ENCODE assay signal across 23 cellular contexts in genomic region chr7:155326385-155326784, GRCh38. TPM values are rescaled to one million over a fixed set of nuclear protein-coding genes. Genes with fewer than 3 reads are reported as not detected.
A peak's percentile ranks its signal among the peaks of the same experiment; 100 is the strongest.
DNase-seq lines count a peak whose midpoint lies in the region; ATAC-seq, FAIRE-seq and TF ChIP-seq lines count a peak whose summit lies in the region.
"Had no signal": no experiment of that assay in that cellular context is flagged by ENCODE, and none has a peak within 500 bp of the region (broad histone marks: within the 10 kb centered on the region; RNA-seq: fewer than 3 reads in every experiment).

No MANE protein-coding gene starts in this region.

- POLR2A ChIA-PET in K562 (lab: Yijun Ruan, JAX): interaction anchor here (0.7 kb wide), 1 partner anchor 592 kb away, joined by 3 read pairs; no protein-coding TSS in a partner anchor

- BruUV-seq in K562 (replicated peaks; lab: Mats Ljungman, UMichigan): no TSS peak

- H3K4me1 Mint-ChIP-seq in endodermal cell: peaks cover 8% of the 10 kb centered on the region

- intact Hi-C loops in K562 (cut with micrococcal nuclease): no loop called here
- intact Hi-C loops in posterior cingulate gyrus (cut with DNase I): no loop called here

- TF ChIP-seq RAD21 in K562 (CRISPR knock-in tag; conservative IDR thresholded peaks at IDR 0.05 in 1 of 2, IDR thresholded peaks at IDR 0.05 in 1 of 2): no peak

- H3K36me3 Mint-ChIP-seq in endodermal cell (ENCODE audit: low read depth): no peaks in the 10 kb centered on the region
- H3K36me3 Mint-ChIP-seq: CD8-positive, alpha-beta T cell had no signal

- no peak overlapping the region for H2AFZ ChIP-seq in K562 (ENCODE audit: low read depth, low read length)

- peaks cover 14% of the 10 kb centered on the region for H3K27me3 Mint-ChIP-seq in endodermal cell (ENCODE audit: insufficient read depth)

- H3K9me3 ChIP-seq in K562 (replicated peaks; ENCODE audit: control insufficient read depth, insufficient read depth, low read depth, low read length) (peaks cover 14% of the 10 kb centered on the region), endodermal cell (ENCODE audit: control insufficient read depth, low read length) (no peaks in the 10 kb centered on the region), gastroesophageal sphincter (no peaks in the 10 kb centered on the region)
- H3K9me3 ChIP-seq: A549, Caco-2 had no signal

- TF ChIP-seq EP300 in K562 (IDR thresholded peaks at IDR 0.05; ENCODE audit: low read length): no peak
- no peak for TF ChIP-seq EP300 in gastroesophageal sphincter (IDR thresholded peaks at IDR 0.05)

- no peak overlapping the region for H3K4me3 ChIP-seq in K562
- H3K4me3 ChIP-seq in endodermal cell (ENCODE audit: low read length): no peak overlapping the region
- no peak overlapping the region for H3K4me3 ChIP-seq in gastroesophageal sphincter
- H3K4me3 ChIP-seq: A549; BLaER1 treated with 17β-estradiol and CSF1 and Interleukin-3, amounts not matched to agents 10 nM and 100 nM had no signal

- DNase-seq in K562 (ENCODE audit: extremely low read depth in 1 of 4, low spot score in 3 of 4): no peak
- peak; percentile 34 for DNase-seq in endodermal cell
- DNase-seq in mesenteric fat pad (ENCODE audit: low spot score): peak; percentile 72
- peak; percentile 1 for DNase-seq in stimulated activated CD8-positive, alpha-beta memory T cell treated with anti-CD3 and anti-CD28 coated beads, Interleukin-4, amount 100 ng/mL, for 48 hours
- DNase-seq in erythroblast (lab: John Stamatoyannopoulos, UW): no peak
- no peak for DNase-seq in posterior cingulate gyrus
- DNase-seq: AML-193; Caco-2; Calu3; CD4-positive, alpha-beta T cell; CD8-positive, alpha-beta T cell; DMS79 treated with DMSO at 0.1 percent for 48 hours; GF-D8 had no signal

- 2% methylated on average over 9 of the region's 9 CpGs for WGBS in K562 (ENCODE audit: insufficient coverage, low coverage, missing lambda C conversion rate)
- 80 to 82% methylated on average over 6 to 9 of the region's 9 CpGs for WGBS in endodermal cell (ENCODE audit: insufficient coverage in 1 of 2, insufficient read length in 1 of 2), 2 experiments
- 11 to 60% methylated on average over 1 to 3 of the region's 9 CpGs for WGBS in gastroesophageal sphincter (ENCODE audit: low coverage in 1 of 2), 2 donors

- no peaks in the 10 kb centered on the region for H3K36me3 ChIP-seq in K562 (ENCODE audit: control insufficient read depth, insufficient read depth, low read length)
- no peaks in the 10 kb centered on the region for H3K36me3 ChIP-seq in endodermal cell (ENCODE audit: control insufficient read depth, insufficient read depth, low read length)
- H3K36me3 ChIP-seq in gastroesophageal sphincter: no peaks in the 10 kb centered on the region
- H3K36me3 ChIP-seq: BLaER1 treated with 17β-estradiol and CSF1 and Interleukin-3, amounts not matched to agents 10 nM and 100 nM had no signal

- in situ Hi-C loops in K562 (cut with MboI): no loop called here

- H3K4me3 Mint-ChIP-seq in endodermal cell: no peak overlapping the region
- H3K4me3 Mint-ChIP-seq: B cell; CD4-positive, alpha-beta T cell; CD8-positive, alpha-beta T cell had no signal

- H3K27ac Mint-ChIP-seq in endodermal cell: no peak overlapping the region
- H3K27ac Mint-ChIP-seq: B cell; CD4-positive, alpha-beta T cell; CD8-positive, alpha-beta T cell had no signal

- H3K9me1 ChIP-seq in K562 (ENCODE audit: control insufficient read depth, insufficient read depth, low read length): no peaks in the 10 kb centered on the region

- H3K9me3 Mint-ChIP-seq in endodermal cell: no peaks in the 10 kb centered on the region
- H3K9me3 Mint-ChIP-seq: CD8-positive, alpha-beta T cell had no signal

- H3K4me2 ChIP-seq in K562 (ENCODE audit: insufficient read depth, low read length): no peak overlapping the region
- H3K4me2 ChIP-seq: A549; BLaER1 treated with 17β-estradiol and CSF1 and Interleukin-3, amounts not matched to agents 10 nM and 100 nM had no signal

- TF ChIP-seq POLR2A in K562 (conservative IDR thresholded peaks at IDR 0.05): no peak
- TF ChIP-seq POLR2A in erythroblast (IDR thresholded peaks at IDR 0.05; ENCODE audit: low read length): no peak
- TF ChIP-seq POLR2A in gastroesophageal sphincter (IDR thresholded peaks at IDR 0.05): no peak

- TF ChIP-seq CTCF in K562 (IDR thresholded peaks at IDR 0.05 in 2 of 3, conservative IDR thresholded peaks at IDR 0.05 in 1 of 3; ENCODE audit: insufficient read depth in 2 of 3, low read depth in 1 of 3, low read length in 3 of 3): no peak
- TF ChIP-seq CTCF in endodermal cell (conservative IDR thresholded peaks at IDR 0.05): no peak
- no peak for TF ChIP-seq CTCF in gastroesophageal sphincter (IDR thresholded peaks at IDR 0.05)

- H3K9ac ChIP-seq in K562 (ENCODE audit: insufficient read depth in 1 of 2, low read depth in 2 of 2, low read length in 2 of 2): no peak overlapping the region
- no peak overlapping the region for H3K9ac ChIP-seq in endodermal cell (ENCODE audit: extremely low read depth, low read length, poor library complexity, severe bottlenecking)
- H3K9ac ChIP-seq: BLaER1 treated with 17β-estradiol and CSF1 and Interleukin-3, amounts not matched to agents 10 nM and 100 nM had no signal

- CTCF ChIA-PET in K562 (lab: Yijun Ruan, JAX; ENCODE audit: low intra/inter-chr PET ratio): no interaction called here

- H3K27me3 ChIP-seq in K562 (ENCODE audit: control insufficient read depth in 2 of 2, insufficient read depth in 2 of 2, low read length in 2 of 2) (peaks cover 8 to 33% of the 10 kb centered on the region in 2 experiments; a peak in 4 of 5 replicates), endodermal cell (ENCODE audit: control insufficient read depth, insufficient read depth, low read length, poor library complexity, severe bottlenecking) (peaks cover 20% of the 10 kb centered on the region), gastroesophageal sphincter (peaks cover 54% of the 10 kb centered on the region)
- H3K27me3 ChIP-seq: BLaER1 treated with 17β-estradiol and CSF1 and Interleukin-3, amounts not matched to agents 10 nM and 100 nM had no signal

- no peak for ATAC-seq in K562
- ATAC-seq in gastroesophageal sphincter: no peak
- ATAC-seq: A549; CD8-positive, alpha-beta T cell had no signal

- H3K79me2 ChIP-seq in K562 (ENCODE audit: control insufficient read depth, insufficient read depth, low read length): no peaks in the 10 kb centered on the region

- H4K20me1 ChIP-seq in K562 (replicated peaks; ENCODE audit: control insufficient read depth, insufficient read depth, low read length): no peaks in the 10 kb centered on the region; the same call in 1 of the 2 replicates
- H4K20me1 ChIP-seq: BLaER1 treated with 17β-estradiol and CSF1 and Interleukin-3, amounts not matched to agents 10 nM and 100 nM had no signal

- FAIRE-seq in K562 (lab: Jason Lieb, UNC): no peak
- FAIRE-seq: A549, D721Med, G401.6, GM12891, GM19239 had no signal

- H3K4me1 ChIP-seq in K562 (replicated peaks in 1 of 2; ENCODE audit: control insufficient read depth in 2 of 2, insufficient read depth in 2 of 2, low read length in 2 of 2) (peaks cover 6 to 15% of the 10 kb centered on the region in 2 experiments), endodermal cell (ENCODE audit: control insufficient read depth, insufficient read depth, low read length) (no peaks in the 10 kb centered on the region), gastroesophageal sphincter (no peaks in the 10 kb centered on the region)

- H3K27ac ChIP-seq in K562 (ENCODE audit: extremely low read depth, low read depth, low read length) (no peak overlapping the region), endodermal cell (ENCODE audit: low read depth, low read length) (no peak overlapping the region), gastroesophageal sphincter (no peak overlapping the region)
- H3K27ac ChIP-seq: 22Rv1; A549; BLaER1 treated with 17β-estradiol and CSF1 and Interleukin-3, amounts not matched to agents 10 nM and 100 nM; C4-2B had no signal

TF ChIP-seq in K562, 482 proteins besides CTCF, POLR2A, EP300 and RAD21 (continues in another document):
- TF ChIP-seq ZNF184 (CRISPR knock-in tag; IDR thresholded peaks at IDR 0.05): no peak
- TF ChIP-seq ZNF395 (CRISPR knock-in tag; IDR thresholded peaks at IDR 0.05): no peak

RNA-seq across cellular contexts. Expression of gene INSIG1, which starts 28.7 kb away (rescaled TPM):
- 622 and 799 TPM in 2 replicates for total RNA-seq in K562 (2011; cell fraction: chromatin; rRNA removed; ENCODE audit: low replicate concordance)
- total RNA-seq in K562 (2011; cell fraction: nucleolus; rRNA removed): 847 and 892 TPM in 2 replicates
- total RNA-seq in K562 (2011; cell fraction: nucleoplasm; rRNA removed): 1,016 and 1,247 TPM in 2 replicates
- total RNA-seq in K562 (2014; rRNA removed) (294 and 361 TPM in 2 replicates), K562 (2014; rRNA removed; fragmentation: Illumina TruSeq; extraction: Trizol) (236 and 238 TPM in 2 replicates), K562 (2015; rRNA removed; fragmentation: Illumina TruSeq; extraction: Trizol) (173 and 188 TPM in 2 replicates), K562 (2021) (254 and 296 TPM in 2 replicates), endodermal cell (10 to 100 TPM; 27.2 to 36.9 TPM), mesenteric fat pad (43.6 TPM), gastroesophageal sphincter (10 to 100 TPM; 18.8 to 52.1 (median 30.7) TPM)
- polyA plus RNA-seq in K562 (2011; rRNA removed) (625 and 787 TPM in 2 replicates), K562 (2014; fragmentation: Illumina TruSeq; extraction: Trizol) (188 and 224 TPM in 2 replicates), K562 (2014; fragmentation: Nextera tagmentation; extraction: Ambion mirVana) (10 to 100 TPM; 57.1 to 69.2 TPM), K562 (2014; rRNA removed) (250 and 268 TPM in 2 replicates)
- 709 and 1,098 TPM in 2 replicates for polyA plus RNA-seq in K562 (2011; cell fraction: cytosol; rRNA removed)
- polyA plus RNA-seq in K562 (2011; cell fraction: nucleus; rRNA removed): 446 and 453 TPM in 2 replicates
- 116 and 259 TPM in 2 replicates for polyA plus RNA-seq in K562 (2012)
- polyA minus RNA-seq in K562 (2011; rRNA and poly(A)+ RNA removed): 551 and 619 TPM in 2 replicates
- polyA minus RNA-seq in K562 (2011; cell fraction: cytosol; rRNA and poly(A)+ RNA removed): 392 and 408 TPM in 2 replicates
- 329 and 473 TPM in 2 replicates for polyA minus RNA-seq in K562 (2011; cell fraction: nucleus; rRNA and poly(A)+ RNA removed)
- 77.8 TPM for polyA plus RNA-seq in endodermal cell (2013, experiment 1 of 2)
- 81.3 TPM for polyA plus RNA-seq in endodermal cell (2013, experiment 2 of 2)

Comparison
In these comparisons a context has a peak if more than half of its experiments do, and no peak if none do; other contexts are left out.
1. DNase-seq: peak in endodermal cell (single experiment), mesenteric fat pad (single experiment) and stimulated activated CD8-positive, alpha-beta memory T cell treated with anti-CD3 and anti-CD28 coated beads, Interleukin-4, amount 100 ng/mL, for 48 hours (single experiment); none in K562 (0 of 4), erythroblast (0 of 2) and posterior cingulate gyrus (0 of 10).